Comparison of ENCODE assay signal across 9 cellular contexts in genomic region chr9:34578241-34579096, GRCh38. TPM values are rescaled to one million over a fixed set of nuclear protein-coding genes. Genes with fewer than 3 reads are reported as not detected.
DNase-seq lines count a peak whose midpoint lies in the region; ATAC-seq, FAIRE-seq and TF ChIP-seq lines count a peak whose summit lies in the region.
"Had no signal": no experiment of that assay in that cellular context is flagged by ENCODE, and none has a peak within 500 bp of the region (broad histone marks: within the 10 kb centered on the region; RNA-seq: fewer than 3 reads in every experiment).

No MANE protein-coding gene starts in this region.

- no TSS peak for BruUV-seq in endothelial cell of umbilical vein (replicated peaks; lab: Mats Ljungman, UMichigan)

- H3K4me3 ChIP-seq in endothelial cell of umbilical vein (replicated peaks in 1 of 3; ENCODE audit: insufficient read depth in 1 of 3, low read depth in 1 of 3, low read length in 3 of 3): no peak overlapping the region

- H3K27me3 Mint-ChIP-seq in natural killer cell (ENCODE audit: low read depth in 2 of 2): peaks cover 56 to 66% of the 10 kb centered on the region in 2 donors

- no peak for TF ChIP-seq CTCF in endothelial cell of umbilical vein (IDR thresholded peaks at IDR 0.05; ENCODE audit: extremely low read depth in 1 of 2, insufficient read depth in 1 of 2, low read depth in 1 of 2, low read length in 2 of 2)
- TF ChIP-seq CTCF in natural killer cell (IDR thresholded peaks at IDR 0.05): no peak

- dilution Hi-C loops in endothelial cell of umbilical vein (cut with MboI; ENCODE audit: extremely low pct_ligation_motif_present, low sequenced_read_pairs): no loop called here

- H3K9me1 ChIP-seq in endothelial cell of umbilical vein (replicated peaks; ENCODE audit: control insufficient read depth, extremely low read depth, insufficient read depth, low read length): no peaks in the 10 kb centered on the region

- H3K9me3 Mint-ChIP-seq in natural killer cell: no peaks in the 10 kb centered on the region

- H3K27ac Mint-ChIP-seq in natural killer cell: no peak overlapping the region

- POLR2A ChIA-PET in endothelial cell of umbilical vein (lab: Charles Lee): no interaction called here

- FAIRE-seq in endothelial cell of umbilical vein (lab: Jason Lieb, UNC): no peak
- FAIRE-seq: keratinocyte had no signal

- no peaks in the 10 kb centered on the region for H3K36me3 Mint-ChIP-seq in natural killer cell

- TF ChIP-seq POLR2A in endothelial cell of umbilical vein (IDR thresholded peaks at IDR 0.05; ENCODE audit: low read depth, low read length): no peak

- H3K4me1 Mint-ChIP-seq in natural killer cell: peaks cover 0 to 8% of the 10 kb centered on the region in 2 donors

- H3K4me3 Mint-ChIP-seq in natural killer cell: peak overlapping the region; percentile 37

- no peaks in the 10 kb centered on the region for H3K79me2 ChIP-seq in endothelial cell of umbilical vein (ENCODE audit: control insufficient read depth, insufficient read depth, low read length)

- ATAC-seq in natural killer cell: peak in 1 of 3 donors; percentile 52
- ATAC-seq in HG02981 (IDR thresholded peaks at IDR 0.05; ENCODE audit: unreplicated experiment): no peak

- H3K9me3 ChIP-seq in endothelial cell of umbilical vein (replicated peaks; ENCODE audit: control insufficient read depth, insufficient read depth, low read length): no peaks in the 10 kb centered on the region

- intact Hi-C loops in endothelial cell of umbilical vein (cut with micrococcal nuclease): no loop called here
- intact Hi-C loops in natural killer cell (cut with micrococcal nuclease): no loop called here

- no peak overlapping the region for H3K9ac ChIP-seq in endothelial cell of umbilical vein (replicated peaks; ENCODE audit: extremely low read depth, insufficient read depth, low read length)

- peaks cover 59 to 61% of the 10 kb centered on the region in 2 experiments for H3K27me3 ChIP-seq in endothelial cell of umbilical vein (ENCODE audit: control insufficient read depth in 2 of 2, insufficient read depth in 2 of 2, low read length in 2 of 2)

- no peaks in the 10 kb centered on the region for H4K20me1 ChIP-seq in endothelial cell of umbilical vein (replicated peaks; ENCODE audit: control insufficient read depth, extremely low read depth, insufficient read depth, low read length)

- no peak overlapping the region for H3K27ac ChIP-seq in endothelial cell of umbilical vein (ENCODE audit: insufficient read depth, low read depth, low read length)

- no peaks in the 10 kb centered on the region for H3K36me3 ChIP-seq in endothelial cell of umbilical vein (ENCODE audit: control insufficient read depth in 2 of 2, extremely low read depth in 1 of 2, insufficient read depth in 2 of 2, low read length in 2 of 2)

- DNase-seq in AG20443 (ENCODE audit: low spot score): peak; percentile 81
- DNase-seq in NCI-H146 (lab: John Stamatoyannopoulos, UW): peak; percentile 70
- peak; percentile 28 for DNase-seq in endothelial cell of umbilical vein (ENCODE audit: low read depth, low spot score)
- no peak for DNase-seq in natural killer cell
- no peak for DNase-seq in globus pallidus (ENCODE audit: low spot score)
- no peak for DNase-seq in stimulated activated CD4-positive, alpha-beta T cell treated with anti-CD3 and anti-CD28 coated beads, Interleukin-4, amount 100 ng/mL, for 4 hours
- DNase-seq in DMS 273 treated with DMSO at 0.1 percent for 48 hours (lab: John Stamatoyannopoulos, UW): no peak

- H2AFZ ChIP-seq in endothelial cell of umbilical vein (ENCODE audit: low read depth, low read length): no peak overlapping the region

- no peak overlapping the region for H3K4me2 ChIP-seq in endothelial cell of umbilical vein (ENCODE audit: insufficient read depth, low read length)

- no peaks in the 10 kb centered on the region for H3K4me1 ChIP-seq in endothelial cell of umbilical vein (ENCODE audit: control insufficient read depth, extremely low read depth, insufficient read depth, low read length)

- CTCF ChIA-PET in endothelial cell of umbilical vein (lab: Charles Lee): interaction anchor here (0.6 to 8.5 kb wide), 5 partner anchors 14 to 31 kb away, joined by 3 to 106 read pairs (median 3); no protein-coding TSS in a partner anchor

TF ChIP-seq in endothelial cell of umbilical vein, 7 proteins besides CTCF, POLR2A, EP300 and RAD21:
- TF ChIP-seq POLR2AphosphoS5 (IDR thresholded peaks at IDR 0.05; ENCODE audit: insufficient read depth, low read depth, low read length) (no peak), FOS (IDR thresholded peaks at IDR 0.05; ENCODE audit: borderline replicate concordance, insufficient read depth, low read length) (no peak), MYC (IDR thresholded peaks at IDR 0.05; ENCODE audit: low read depth, low read length) (no peak), EZH2 (IDR thresholded peaks at IDR 0.05; ENCODE audit: borderline replicate concordance, low read depth, low read length, severe bottlenecking) (peak; percentile 97)

RNA-seq across cellular contexts. Expression of gene CNTFR, which starts 11.1 kb away (rescaled TPM):
- not detected in 2 replicates for total RNA-seq in endothelial cell of umbilical vein
- polyA plus RNA-seq in endothelial cell of umbilical vein: not detected in 2 replicates
- not detected in 2 replicates for polyA plus RNA-seq in endothelial cell of umbilical vein (2011; cell fraction: cytosol; rRNA removed)
- not detected in 2 replicates for polyA plus RNA-seq in endothelial cell of umbilical vein (2011; cell fraction: nucleus; rRNA removed)
- not detected in 2 replicates for polyA plus RNA-seq in endothelial cell of umbilical vein (2012)
- polyA minus RNA-seq in endothelial cell of umbilical vein: not detected in 2 replicates
- not detected for polyA minus RNA-seq in endothelial cell of umbilical vein (2011; cell fraction: cytosol; rRNA and poly(A)+ RNA removed)
- polyA minus RNA-seq in endothelial cell of umbilical vein (2011; cell fraction: nucleus; rRNA and poly(A)+ RNA removed): not detected in 2 replicates
- total RNA-seq in natural killer cell: not detected

RNA-seq across cellular contexts. Expression of gene RPP25L, which starts 33.4 kb away (rescaled TPM):
- total RNA-seq in endothelial cell of umbilical vein: 15.1 and 15.7 TPM in 2 replicates
- polyA plus RNA-seq in endothelial cell of umbilical vein: 41.0 and 46.9 TPM in 2 replicates
- 26.1 and 27.9 TPM in 2 replicates for polyA plus RNA-seq in endothelial cell of umbilical vein (2011; cell fraction: cytosol; rRNA removed)
- 9.1 and 10.0 TPM in 2 replicates for polyA plus RNA-seq in endothelial cell of umbilical vein (2011; cell fraction: nucleus; rRNA removed)
- polyA plus RNA-seq in endothelial cell of umbilical vein (2012): 18.8 and 23.8 TPM in 2 replicates
- polyA minus RNA-seq in endothelial cell of umbilical vein: 7.2 and 12.7 TPM in 2 replicates
- 19.8 TPM for polyA minus RNA-seq in endothelial cell of umbilical vein (2011; cell fraction: cytosol; rRNA and poly(A)+ RNA removed)
- 2.8 and 3.7 TPM in 2 replicates for polyA minus RNA-seq in endothelial cell of umbilical vein (2011; cell fraction: nucleus; rRNA and poly(A)+ RNA removed)
- 10 to 100 TPM in 1 of 3 donors, 1 to 10 TPM in 2; 9.3 to 15.0 (median 9.8) TPM for total RNA-seq in natural killer cell

RNA-seq across cellular contexts. Expression of gene DCTN3, which starts 41.8 kb away (rescaled TPM):
- total RNA-seq in endothelial cell of umbilical vein: 91.0 and 93.3 TPM in 2 replicates
- polyA plus RNA-seq in endothelial cell of umbilical vein: 170 TPM in 2 replicates
- polyA plus RNA-seq in endothelial cell of umbilical vein (2011; cell fraction: cytosol; rRNA removed): 163 and 168 TPM in 2 replicates
- 101 and 104 TPM in 2 replicates for polyA plus RNA-seq in endothelial cell of umbilical vein (2011; cell fraction: nucleus; rRNA removed)
- polyA plus RNA-seq in endothelial cell of umbilical vein (2012): 117 and 131 TPM in 2 replicates
- 61.0 and 79.4 TPM in 2 replicates for polyA minus RNA-seq in endothelial cell of umbilical vein
- polyA minus RNA-seq in endothelial cell of umbilical vein (2011; cell fraction: cytosol; rRNA and poly(A)+ RNA removed): 26.2 TPM
- polyA minus RNA-seq in endothelial cell of umbilical vein (2011; cell fraction: nucleus; rRNA and poly(A)+ RNA removed): 19.7 and 32.8 TPM in 2 replicates
- total RNA-seq in natural killer cell: 100 to 1,000 TPM; 135 to 171 (median 147) TPM

RNA-seq across cellular contexts. Expression of gene ARID3C, which starts 50.4 kb away (rescaled TPM):
- total RNA-seq in endothelial cell of umbilical vein: not detected in 2 replicates
- polyA plus RNA-seq in endothelial cell of umbilical vein: not detected in 2 replicates
- 0.06 TPM in 1 of 2 replicates, not detected in the other for polyA plus RNA-seq in endothelial cell of umbilical vein (2011; cell fraction: cytosol; rRNA removed)
- not detected in 2 replicates for polyA plus RNA-seq in endothelial cell of umbilical vein (2011; cell fraction: nucleus; rRNA removed)
- not detected in 2 replicates for polyA plus RNA-seq in endothelial cell of umbilical vein (2012)
- not detected in 2 replicates for polyA minus RNA-seq in endothelial cell of umbilical vein
- polyA minus RNA-seq in endothelial cell of umbilical vein (2011; cell fraction: cytosol; rRNA and poly(A)+ RNA removed): 0.72 TPM
- not detected in 2 replicates for polyA minus RNA-seq in endothelial cell of umbilical vein (2011; cell fraction: nucleus; rRNA and poly(A)+ RNA removed)
- total RNA-seq in natural killer cell: under 1 TPM in 2 of 3 donors, not detected in 1; 0.24 to 0.77 TPM
- polyA plus RNA-seq: keratinocyte had no signal

RNA-seq across cellular contexts. Expression of gene ENHO, which starts 55.7 kb away (rescaled TPM):
- total RNA-seq in endothelial cell of umbilical vein (not detected in 2 replicates), natural killer cell (1 to 10 TPM in 1 of 3 donors, under 1 TPM in 1, not detected in 1; 0.34 to 1.7 TPM)
- polyA plus RNA-seq in endothelial cell of umbilical vein: 0.10 and 0.11 TPM in 2 replicates
- polyA plus RNA-seq in endothelial cell of umbilical vein (2011; cell fraction: cytosol; rRNA removed): 0.06 TPM in 1 of 2 replicates, not detected in the other
- not detected in 2 replicates for polyA plus RNA-seq in endothelial cell of umbilical vein (2011; cell fraction: nucleus; rRNA removed)
- 0.21 TPM in 1 of 2 replicates, not detected in the other for polyA plus RNA-seq in endothelial cell of umbilical vein (2012)
- polyA minus RNA-seq in endothelial cell of umbilical vein: 0.34 TPM in 1 of 2 replicates, not detected in the other
- polyA minus RNA-seq in endothelial cell of umbilical vein (2011; cell fraction: cytosol; rRNA and poly(A)+ RNA removed): not detected
- not detected in 2 replicates for polyA minus RNA-seq in endothelial cell of umbilical vein (2011; cell fraction: nucleus; rRNA and poly(A)+ RNA removed)
- polyA plus RNA-seq: keratinocyte had no signal

Comparison
In these comparisons a context has a peak if more than half of its experiments do, and no peak if none do; other contexts are left out.
1. DNase-seq: peak in AG20443 (single experiment), NCI-H146 (single experiment) and endothelial cell of umbilical vein (single experiment); none in natural killer cell (single experiment), globus pallidus (single experiment), stimulated activated CD4-positive, alpha-beta T cell treated with anti-CD3 and anti-CD28 coated beads, Interleukin-4, amount 100 ng/mL, for 4 hours (0 of 2) and DMS 273 treated with DMSO at 0.1 percent for 48 hours (single experiment).